In the genomic region with DNA sequence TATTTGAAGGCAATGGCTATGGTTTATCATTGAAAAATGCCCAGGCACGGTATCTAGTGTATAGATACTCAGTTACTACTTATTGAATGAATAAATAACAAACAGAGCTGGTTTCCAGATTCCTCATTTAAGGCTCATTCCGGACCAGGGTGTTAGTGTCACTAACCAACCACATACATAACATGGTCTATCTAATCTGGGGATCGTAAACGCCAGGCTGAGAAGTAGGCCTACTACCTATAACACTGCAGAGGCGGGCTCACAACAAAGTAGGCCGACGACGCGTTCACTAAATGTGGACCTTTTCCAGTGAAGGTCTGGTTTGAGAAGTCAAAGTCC, we compare ENCODE assay signal across 8 cellular contexts. TPM values are rescaled to one million over a fixed set of nuclear protein-coding genes. Genes with fewer than 3 reads are reported as not detected.
DNase-seq lines count a peak whose midpoint lies in the region; ATAC-seq, FAIRE-seq and TF ChIP-seq lines count a peak whose summit lies in the region.

No MANE protein-coding gene starts in this region.

- H3K4me1 ChIP-seq in Caco-2 (no peaks in the 10 kb centered on the region), K562 (replicated peaks in 1 of 2; ENCODE audit: control insufficient read depth in 2 of 2, insufficient read depth in 2 of 2, low read length in 2 of 2) (peaks cover 0 to 2% of the 10 kb centered on the region in 2 experiments; a peak in 1 of 5 replicates), mucosa of rectum (ENCODE audit: control insufficient read depth in 2 of 2, insufficient read depth in 2 of 2, low read length in 2 of 2) (peaks cover 7 to 13% of the 10 kb centered on the region in 2 donors)

- H3K36me3 ChIP-seq in Caco-2 (ENCODE audit: control insufficient read depth, insufficient read depth, low read length): no peaks in the 10 kb centered on the region
- H3K36me3 ChIP-seq in K562 (ENCODE audit: control insufficient read depth, insufficient read depth, low read length): peaks cover 33% of the 10 kb centered on the region; the same call in 2 of the 3 replicates
- H3K36me3 ChIP-seq in mucosa of rectum (ENCODE audit: control insufficient read depth in 2 of 2, insufficient read depth in 2 of 2, low read length in 2 of 2): peaks cover 10 to 16% of the 10 kb centered on the region in 2 donors

- H3K27me3 ChIP-seq in Caco-2 (replicated peaks; ENCODE audit: control insufficient read depth, insufficient read depth, low read length): no peaks in the 10 kb centered on the region
- H3K27me3 ChIP-seq in K562 (ENCODE audit: control insufficient read depth in 2 of 2, insufficient read depth in 2 of 2, low read length in 2 of 2): no peaks in the 10 kb centered on the region
- H3K27me3 ChIP-seq in mucosa of rectum (ENCODE audit: control insufficient read depth in 2 of 2, insufficient read depth in 2 of 2, low read length in 2 of 2): no peaks in the 10 kb centered on the region

- peaks cover 29% of the 10 kb centered on the region for H3K79me2 ChIP-seq in K562 (ENCODE audit: control insufficient read depth, insufficient read depth, low read length)

- H3K27ac Mint-ChIP-seq in Caco-2 (ENCODE audit: unreplicated experiment): peak overlapping the region; percentile 95

- peak overlapping the region; percentile 81 for H3K27ac ChIP-seq in K562 (ENCODE audit: extremely low read depth, low read depth, low read length)
- H3K27ac ChIP-seq in mucosa of rectum (ENCODE audit: low read depth in 2 of 2, low read length in 2 of 2): peak overlapping the region; percentile 83 to 84

- no peaks in the 10 kb centered on the region for H3K9me1 ChIP-seq in K562 (ENCODE audit: control insufficient read depth, insufficient read depth, low read length)

- TSS peak; percentile 18 for BruUV-seq in Caco-2 (replicated peaks; lab: Mats Ljungman, UMichigan)
- TSS peak; percentile 47 for BruUV-seq in K562 (replicated peaks; lab: Mats Ljungman, UMichigan)

- POLR2A ChIA-PET in Caco-2 (lab: Charles Lee): interaction anchor here (0.5 kb wide), 1 partner anchor 46 kb away, joined by 3 read pairs; no protein-coding TSS in a partner anchor
- POLR2A ChIA-PET in K562 (lab: Yijun Ruan, JAX): interaction anchor here (0.6 to 1.7 kb wide), 8 partner anchors 9 to 778 kb away, joined by 3 to 5 read pairs (median 3); a partner anchor contains a TSS

- CTCF ChIA-PET in Caco-2 (lab: Charles Lee) (interaction anchor here (1.3 kb wide), 1 partner anchor 10 kb away, joined by 5 read pairs; no protein-coding TSS in a partner anchor), K562 (lab: Yijun Ruan, JAX; ENCODE audit: low intra/inter-chr PET ratio) (no interaction called here)

- TF ChIP-seq RAD21 in K562 (CRISPR knock-in tag; conservative IDR thresholded peaks at IDR 0.05 in 1 of 2, IDR thresholded peaks at IDR 0.05 in 1 of 2): no peak

- no peak for TF ChIP-seq POLR2A in K562 (conservative IDR thresholded peaks at IDR 0.05)
- TF ChIP-seq POLR2A in H54 (IDR thresholded peaks at IDR 0.05; ENCODE audit: low read depth, low read length): no peak

- in situ Hi-C loops in K562 (cut with MboI): loop anchor here (5.0 kb wide), 1 partner anchor 747 kb away; no protein-coding TSS in a partner anchor

- H3K9ac ChIP-seq in K562 (ENCODE audit: insufficient read depth in 1 of 2, low read depth in 2 of 2, low read length in 2 of 2) (peak overlapping the region; percentile 88 to 95), mucosa of rectum (ENCODE audit: low read depth in 1 of 2, low read length in 2 of 2) (peak overlapping the region; percentile 78 to 82)

- TF ChIP-seq CTCF in Caco-2 (IDR thresholded peaks at IDR 0.05; ENCODE audit: insufficient read depth in 1 of 2, low read depth in 1 of 2, low read length in 1 of 2, severe bottlenecking in 1 of 2, unreplicated experiment in 1 of 2) (no peak), K562 (IDR thresholded peaks at IDR 0.05 in 2 of 3, conservative IDR thresholded peaks at IDR 0.05 in 1 of 3; ENCODE audit: insufficient read depth in 2 of 3, low read depth in 1 of 3, low read length in 3 of 3) (no peak)

- H3K4me3 ChIP-seq in Caco-2 (ENCODE audit: low read depth, low read length) (peak overlapping the region; percentile 93), K562 (peak overlapping the region; percentile 62), mucosa of rectum (ENCODE audit: low read length in 2 of 2) (peak overlapping the region; percentile 86 to 96)

- intact Hi-C loops in Caco-2 (cut with micrococcal nuclease; ENCODE audit: unreplicated experiment): loop anchor here (1.0 to 2.0 kb wide), 2 partner anchors 97 to 147 kb away; no protein-coding TSS in a partner anchor
- intact Hi-C loops in K562 (cut with micrococcal nuclease): loop anchor here (2.0 to 10.0 kb wide), 5 partner anchors 63 to 575 kb away; a partner anchor contains a TSS

- DNase-seq in Caco-2: no peak
- peak in 1 of 4 experiments; percentile 17 for DNase-seq in K562 (ENCODE audit: extremely low read depth in 1 of 4, low spot score in 3 of 4)
- DNase-seq in HCEC 1CT: no peak
- no peak for DNase-seq in H54 (ENCODE audit: insufficient read length, low spot score)
- DNase-seq in NCI-H345 (lab: John Stamatoyannopoulos, UW): no peak
- DNase-seq in NCI-H446 (lab: John Stamatoyannopoulos, UW): no peak

- H4K20me1 ChIP-seq in K562 (replicated peaks; ENCODE audit: control insufficient read depth, insufficient read depth, low read length): no peaks in the 10 kb centered on the region

- H3K27me3 Mint-ChIP-seq in Caco-2 (ENCODE audit: insufficient read depth, unreplicated experiment): no peaks in the 10 kb centered on the region

- H3K36me3 Mint-ChIP-seq in Caco-2 (ENCODE audit: insufficient read depth, unreplicated experiment): peaks cover 22% of the 10 kb centered on the region

- peaks cover 6% of the 10 kb centered on the region for H3K4me1 Mint-ChIP-seq in Caco-2 (ENCODE audit: low read depth, unreplicated experiment)

- 1% methylated on average over 9 of the region's 9 CpGs for WGBS in K562 (ENCODE audit: insufficient coverage, low coverage, missing lambda C conversion rate)

- ATAC-seq in HG03039 (IDR thresholded peaks at IDR 0.05; ENCODE audit: unreplicated experiment) (peak; percentile 15), K562 (peak; percentile 58; the same call in 2 of the 3 replicates)

- H3K9me3 Mint-ChIP-seq in Caco-2 (ENCODE audit: unreplicated experiment): no peaks in the 10 kb centered on the region

- FAIRE-seq in K562 (lab: Jason Lieb, UNC) (no peak), H54 (lab: Jason Lieb, UNC) (no peak)

- H3K4me2 ChIP-seq in K562 (ENCODE audit: insufficient read depth, low read length): peak overlapping the region; percentile 96

- H3K9me3 ChIP-seq in Caco-2 (no peaks in the 10 kb centered on the region), K562 (replicated peaks; ENCODE audit: control insufficient read depth, insufficient read depth, low read depth, low read length) (no peaks in the 10 kb centered on the region), mucosa of rectum (ENCODE audit: control insufficient read depth in 2 of 2, low read length in 2 of 2) (no peaks in the 10 kb centered on the region)

- TF ChIP-seq EP300 in K562 (IDR thresholded peaks at IDR 0.05; ENCODE audit: low read length): no peak

- H3K4me3 Mint-ChIP-seq in Caco-2 (ENCODE audit: unreplicated experiment): peak overlapping the region; percentile 89

- peak overlapping the region; percentile 87 for H2AFZ ChIP-seq in K562 (ENCODE audit: low read depth, low read length)

TF ChIP-seq in K562, 482 proteins besides CTCF, POLR2A, EP300 and RAD21 (continues in another document):
- no peak for TF ChIP-seq SMARCA4 (IDR thresholded peaks at IDR 0.05)
- 0 out of 2 replicates have a peak, but pooled peaks have one; percentile 32 for TF ChIP-seq SMARCC2 (IDR thresholded peaks at IDR 0.05; ENCODE audit: low read depth)
- TF ChIP-seq BACH1 (tag; IDR thresholded peaks at IDR 0.05): peak; percentile 40; the same call in 1 of the 2 replicates
- 0 out of 2 replicates have a peak, but pooled peaks have one; percentile 16 for TF ChIP-seq TGIF2 (CRISPR knock-in tag; IDR thresholded peaks at IDR 0.05)

RNA-seq across cellular contexts. Expression of a gene that starts 0.4 kb away (rescaled TPM):
- 100.0 and 101 TPM in 2 replicates for total RNA-seq in Caco-2 (2022)
- total RNA-seq in K562 (2011; cell fraction: chromatin; rRNA removed; ENCODE audit: low replicate concordance): 16.0 and 52.2 TPM in 2 replicates
- total RNA-seq in K562 (2011; cell fraction: nucleolus; rRNA removed): 18.8 and 22.8 TPM in 2 replicates
- total RNA-seq in K562 (2011; cell fraction: nucleoplasm; rRNA removed): 52.5 and 85.3 TPM in 2 replicates
- 36.3 and 45.8 TPM in 2 replicates for total RNA-seq in K562 (2014; rRNA removed)
- 232 and 260 TPM in 2 replicates for total RNA-seq in K562 (2014; rRNA removed; fragmentation: Illumina TruSeq; extraction: Trizol)
- total RNA-seq in K562 (2015; rRNA removed; fragmentation: Illumina TruSeq; extraction: Trizol): 92.9 and 111 TPM in 2 replicates
- 124 and 142 TPM in 2 replicates for total RNA-seq in K562 (2021)
- polyA plus RNA-seq in K562 (2011; rRNA removed): 79.9 and 153 TPM in 2 replicates
- polyA plus RNA-seq in K562 (2011; cell fraction: cytosol; rRNA removed): 7.1 and 54.4 TPM in 2 replicates
- 25.4 and 34.2 TPM in 2 replicates for polyA plus RNA-seq in K562 (2011; cell fraction: nucleus; rRNA removed)
- polyA plus RNA-seq in K562 (2012): 136 and 164 TPM in 2 replicates
- 202 and 243 TPM in 2 replicates for polyA plus RNA-seq in K562 (2014; fragmentation: Illumina TruSeq; extraction: Trizol)
- polyA plus RNA-seq in K562 (2014; fragmentation: Nextera tagmentation; extraction: Ambion mirVana): 100 to 1,000 TPM; 513 to 620 TPM
- polyA plus RNA-seq in K562 (2014; rRNA removed): 165 and 186 TPM in 2 replicates
- polyA minus RNA-seq in K562 (2011; rRNA and poly(A)+ RNA removed): 45.4 and 47.6 TPM in 2 replicates
- 11.6 and 15.8 TPM in 2 replicates for polyA minus RNA-seq in K562 (2011; cell fraction: cytosol; rRNA and poly(A)+ RNA removed)
- polyA minus RNA-seq in K562 (2011; cell fraction: nucleus; rRNA and poly(A)+ RNA removed): 24.8 and 33.9 TPM in 2 replicates

RNA-seq across cellular contexts. Expression of a gene that starts 5.5 kb away (rescaled TPM):
- total RNA-seq in Caco-2 (2022): 39.7 and 41.0 TPM in 2 replicates
- 75.7 and 129 TPM in 2 replicates for total RNA-seq in K562 (2011; cell fraction: chromatin; rRNA removed; ENCODE audit: low replicate concordance)
- total RNA-seq in K562 (2011; cell fraction: nucleolus; rRNA removed): 28.3 and 31.5 TPM in 2 replicates
- total RNA-seq in K562 (2011; cell fraction: nucleoplasm; rRNA removed): 48.5 and 80.2 TPM in 2 replicates
- 31.0 and 33.4 TPM in 2 replicates for total RNA-seq in K562 (2014; rRNA removed)
- total RNA-seq in K562 (2014; rRNA removed; fragmentation: Illumina TruSeq; extraction: Trizol): 39.7 and 53.2 TPM in 2 replicates
- total RNA-seq in K562 (2015; rRNA removed; fragmentation: Illumina TruSeq; extraction: Trizol): 27.0 and 30.1 TPM in 2 replicates
- 51.7 and 66.2 TPM in 2 replicates for total RNA-seq in K562 (2021)
- polyA plus RNA-seq in K562 (2011; rRNA removed): 37.0 and 39.6 TPM in 2 replicates
- polyA plus RNA-seq in K562 (2011; cell fraction: cytosol; rRNA removed): 17.0 and 22.4 TPM in 2 replicates
- polyA plus RNA-seq in K562 (2011; cell fraction: nucleus; rRNA removed): 37.9 and 38.1 TPM in 2 replicates
- 26.3 and 34.7 TPM in 2 replicates for polyA plus RNA-seq in K562 (2012)
- polyA plus RNA-seq in K562 (2014; fragmentation: Illumina TruSeq; extraction: Trizol): 28.4 and 31.2 TPM in 2 replicates
- 1 to 10 TPM; 6.4 to 8.7 TPM for polyA plus RNA-seq in K562 (2014; fragmentation: Nextera tagmentation; extraction: Ambion mirVana)
- polyA plus RNA-seq in K562 (2014; rRNA removed): 19.2 and 19.3 TPM in 2 replicates
- 39.1 and 60.7 TPM in 2 replicates for polyA minus RNA-seq in K562 (2011; rRNA and poly(A)+ RNA removed)
- polyA minus RNA-seq in K562 (2011; cell fraction: cytosol; rRNA and poly(A)+ RNA removed): 17.6 and 29.5 TPM in 2 replicates
- 19.1 and 32.4 TPM in 2 replicates for polyA minus RNA-seq in K562 (2011; cell fraction: nucleus; rRNA and poly(A)+ RNA removed)
